ENCODE assay signal across 8 cellular contexts in genomic region chr2:43133708-43134570, GRCh38.
DNase-seq lines count a peak whose midpoint lies in the region; ATAC-seq lines count a peak whose summit lies in the region.

No MANE protein-coding gene starts in this region.

- DNase-seq in CD4-positive, CD25-positive, alpha-beta regulatory T cell: peak; percentile 70 to 90 (median 89)
- DNase-seq in NAMALWA (ENCODE audit: low spot score) (peak; percentile 76), activated T-cell treated with anti-CD3 and anti-CD28 coated beads for 4 hours (peak; percentile 53), D341Med (ENCODE audit: low spot score) (no peak)

- no peaks in the 10 kb centered on the region for H3K36me3 Mint-ChIP-seq in CD4-positive, CD25-positive, alpha-beta regulatory T cell
- no peaks in the 10 kb centered on the region for H3K36me3 Mint-ChIP-seq in stimulated activated memory B cell treated with anti-CD40 and anti-IgM and Interleukin-4, amounts not matched to agents 10 μg/mL and 1 μg/mL and 100 μg/mL, for 72 hours

- no peaks in the 10 kb centered on the region for H3K27me3 ChIP-seq in CD4-positive, CD25-positive, alpha-beta regulatory T cell (ENCODE audit: control insufficient read depth, insufficient read depth, low read length)
- no peaks in the 10 kb centered on the region for H3K27me3 ChIP-seq in layer of hippocampus (ENCODE audit: control insufficient read depth, insufficient read depth, low read length)

- H3K9me3 Mint-ChIP-seq in CD4-positive, CD25-positive, alpha-beta regulatory T cell: no peaks in the 10 kb centered on the region
- H3K9me3 Mint-ChIP-seq in stimulated activated memory B cell treated with anti-CD40 and anti-IgM and Interleukin-4, amounts not matched to agents 10 μg/mL and 1 μg/mL and 100 μg/mL, for 72 hours: no peaks in the 10 kb centered on the region

- peak overlapping the region; percentile 91 for H3K27ac ChIP-seq in CD4-positive, CD25-positive, alpha-beta regulatory T cell (ENCODE audit: insufficient read depth, low read length, poor library complexity, severe bottlenecking)
- peak overlapping the region; percentile 46 for H3K27ac ChIP-seq in layer of hippocampus (ENCODE audit: low read depth, low read length)

- peak overlapping the region; percentile 64 to 89 (median 78) for H3K4me3 Mint-ChIP-seq in CD4-positive, CD25-positive, alpha-beta regulatory T cell
- peak overlapping the region; percentile 55 for H3K4me3 Mint-ChIP-seq in stimulated activated memory B cell treated with anti-CD40 and anti-IgM and Interleukin-4, amounts not matched to agents 10 μg/mL and 1 μg/mL and 100 μg/mL, for 72 hours

- H3K4me3 ChIP-seq in CD4-positive, CD25-positive, alpha-beta regulatory T cell (ENCODE audit: low read depth, low read length): peak overlapping the region; percentile 40

- H3K36me3 ChIP-seq in CD4-positive, CD25-positive, alpha-beta regulatory T cell (ENCODE audit: control insufficient read depth, insufficient read depth, low read length): no peaks in the 10 kb centered on the region

- H3K4me1 Mint-ChIP-seq in CD4-positive, CD25-positive, alpha-beta regulatory T cell: peaks cover 26 to 99% (median 69%) of the 10 kb centered on the region in 4 donors
- H3K4me1 Mint-ChIP-seq in stimulated activated memory B cell treated with anti-CD40 and anti-IgM and Interleukin-4, amounts not matched to agents 10 μg/mL and 1 μg/mL and 100 μg/mL, for 72 hours: peaks cover 88% of the 10 kb centered on the region

- H3K9me3 ChIP-seq in CD4-positive, CD25-positive, alpha-beta regulatory T cell (ENCODE audit: control insufficient read depth in 2 of 2, low read length in 2 of 2): no peaks in the 10 kb centered on the region

- H3K27ac Mint-ChIP-seq in CD4-positive, CD25-positive, alpha-beta regulatory T cell: peak overlapping the region; percentile 99 to 100 (median 99)
- peak overlapping the region; percentile 93 for H3K27ac Mint-ChIP-seq in stimulated activated memory B cell treated with anti-CD40 and anti-IgM and Interleukin-4, amounts not matched to agents 10 μg/mL and 1 μg/mL and 100 μg/mL, for 72 hours

- H3K4me1 ChIP-seq in CD4-positive, CD25-positive, alpha-beta regulatory T cell (ENCODE audit: control insufficient read depth, insufficient read depth, low read length, poor library complexity, severe bottlenecking): peaks cover 98% of the 10 kb centered on the region

- no peaks in the 10 kb centered on the region for H3K27me3 Mint-ChIP-seq in CD4-positive, CD25-positive, alpha-beta regulatory T cell
- H3K27me3 Mint-ChIP-seq in stimulated activated memory B cell treated with anti-CD40 and anti-IgM and Interleukin-4, amounts not matched to agents 10 μg/mL and 1 μg/mL and 100 μg/mL, for 72 hours: no peaks in the 10 kb centered on the region

- peak; percentile 40 to 44 for ATAC-seq in CD4-positive, CD25-positive, alpha-beta regulatory T cell (ENCODE audit: low read depth in 2 of 2)
- peak; percentile 80 for ATAC-seq in stimulated activated memory B cell treated with anti-CD40 and anti-IgM and Interleukin-4, amounts not matched to agents 10 μg/mL and 1 μg/mL and 100 μg/mL, for 72 hours
- ATAC-seq in HG02623 (IDR thresholded peaks at IDR 0.05; ENCODE audit: unreplicated experiment): no peak
- ATAC-seq in HG02840 (IDR thresholded peaks at IDR 0.05; ENCODE audit: low FRiP score, unreplicated experiment): no peak

Comparison
In these comparisons a context has a peak if more than half of its experiments do, and no peak if none do; other contexts are left out.
1. ATAC-seq: peak in CD4-positive, CD25-positive, alpha-beta regulatory T cell (2 of 2) and stimulated activated memory B cell treated with anti-CD40 and anti-IgM and Interleukin-4, amounts not matched to agents 10 μg/mL and 1 μg/mL and 100 μg/mL, for 72 hours (single experiment); none in HG02623 (single experiment) and HG02840 (single experiment).